1 cellular context compared by ENCODE assay signal in genomic region chr22:26428515-26429457, GRCh38.
A peak's percentile ranks its signal among the peaks of the same experiment; 100 is the strongest.
TF ChIP-seq lines count a peak whose summit lies in the region.

ASPHD2 (plus strand) TSS chr22:26429260; CDS start chr22:26433616, 4,356 bp downstream.

TF ChIP-seq in GM12878, 131 proteins besides CTCF, POLR2A, EP300 and RAD21 (continued from another document and continues in another):
- TF ChIP-seq BCLAF1 (IDR thresholded peaks at IDR 0.05) (no peak), CUX1 (IDR thresholded peaks at IDR 0.05; ENCODE audit: insufficient replicate concordance, low read depth, low read length) (no peak), SIN3A (IDR thresholded peaks at IDR 0.05; ENCODE audit: low read depth, low read length) (peak; percentile 69; the same call in 1 of the 2 replicates), CBX3 (IDR thresholded peaks at IDR 0.05; ENCODE audit: borderline replicate concordance, low read depth) (no peak), DPF2 (IDR thresholded peaks at IDR 0.05) (peak; percentile 88), BHLHE40 (IDR thresholded peaks at IDR 0.05; ENCODE audit: borderline replicate concordance in 1 of 2, low read depth in 2 of 2, low read length in 1 of 2) (peak in 1 of 2 experiments; percentile 85), PBX3 (IDR thresholded peaks at IDR 0.05; ENCODE audit: insufficient replicate concordance, low read depth, low read length) (peak; percentile 38), HSF1 (IDR thresholded peaks at IDR 0.05; ENCODE audit: low read depth, low read length) (no peak), ZBTB11 (CRISPR knock-in tag; IDR thresholded peaks at IDR 0.05) (no peak), NFXL1 (IDR thresholded peaks at IDR 0.05; ENCODE audit: borderline replicate concordance) (peak; percentile 72), SMARCA5 (IDR thresholded peaks at IDR 0.05) (peak; percentile 82), ZBTB40 (IDR thresholded peaks at IDR 0.05; ENCODE audit: borderline replicate concordance) (peak; percentile 42; the same call in 1 of the 2 replicates), MTA2 (IDR thresholded peaks at IDR 0.05; ENCODE audit: low read depth) (peak; percentile 71; the same call in 1 of the 2 replicates), NRF1 (conservative IDR thresholded peaks at IDR 0.05; ENCODE audit: low read depth, low read length) (0 out of 2 replicates have a peak, but pooled peaks have one; percentile 4), BCL11A (IDR thresholded peaks at IDR 0.05; ENCODE audit: low read depth, low read length) (peak; percentile 20; the same call in 1 of the 2 replicates), RUNX3 (IDR thresholded peaks at IDR 0.05; ENCODE audit: low read length) (peak; percentile 57), IRF4 (IDR thresholded peaks at IDR 0.05; ENCODE audit: low read depth, low read length) (peak; percentile 76), RELA (IDR thresholded peaks at IDR 0.05; ENCODE audit: borderline replicate concordance, partially characterized antibody) (peak; percentile 11), E4F1 (IDR thresholded peaks at IDR 0.05; ENCODE audit: borderline replicate concordance, partially characterized antibody) (no peak), ZNF24 (IDR thresholded peaks at IDR 0.05) (peak; percentile 43; the same call in 1 of the 2 replicates), RELB (IDR thresholded peaks at IDR 0.05; ENCODE audit: low read depth) (peak; percentile 59; the same call in 1 of the 2 replicates), MAX (IDR thresholded peaks at IDR 0.05; ENCODE audit: low read depth, low read length) (0 out of 2 replicates have a peak, but pooled peaks have one; percentile 23), NBN (IDR thresholded peaks at IDR 0.05) (peak; percentile 93), TARDBP (IDR thresholded peaks at IDR 0.05; ENCODE audit: borderline replicate concordance) (0 out of 2 replicates have a peak, but pooled peaks have one; percentile 24), KLF5 (IDR thresholded peaks at IDR 0.05; ENCODE audit: partially characterized antibody) (no peak), IKZF2 (IDR thresholded peaks at IDR 0.05) (peak; percentile 83 to 89), POU2F2 (IDR thresholded peaks at IDR 0.05; ENCODE audit: borderline replicate concordance, low read depth, low read length) (0 out of 3 replicates have a peak, but pooled peaks have one; percentile 35), LARP7 (IDR thresholded peaks at IDR 0.05) (peak; percentile 43), RFX5 (IDR thresholded peaks at IDR 0.05; ENCODE audit: low read depth, low read length) (0 out of 2 replicates have a peak, but pooled peaks have one; percentile 5), ETV6 (conservative IDR thresholded peaks at IDR 0.05 in 1 of 2, IDR thresholded peaks at IDR 0.05 in 1 of 2; ENCODE audit: borderline replicate concordance in 1 of 2, low read depth in 1 of 2) (peak in 1 of 2 experiments; percentile 98; a peak in 2 of 4 replicates), SP1 (IDR thresholded peaks at IDR 0.05; ENCODE audit: low read depth, low read length) (peak; percentile 16)
